8 cellular contexts compared by ENCODE assay signal in the genomic region with DNA sequence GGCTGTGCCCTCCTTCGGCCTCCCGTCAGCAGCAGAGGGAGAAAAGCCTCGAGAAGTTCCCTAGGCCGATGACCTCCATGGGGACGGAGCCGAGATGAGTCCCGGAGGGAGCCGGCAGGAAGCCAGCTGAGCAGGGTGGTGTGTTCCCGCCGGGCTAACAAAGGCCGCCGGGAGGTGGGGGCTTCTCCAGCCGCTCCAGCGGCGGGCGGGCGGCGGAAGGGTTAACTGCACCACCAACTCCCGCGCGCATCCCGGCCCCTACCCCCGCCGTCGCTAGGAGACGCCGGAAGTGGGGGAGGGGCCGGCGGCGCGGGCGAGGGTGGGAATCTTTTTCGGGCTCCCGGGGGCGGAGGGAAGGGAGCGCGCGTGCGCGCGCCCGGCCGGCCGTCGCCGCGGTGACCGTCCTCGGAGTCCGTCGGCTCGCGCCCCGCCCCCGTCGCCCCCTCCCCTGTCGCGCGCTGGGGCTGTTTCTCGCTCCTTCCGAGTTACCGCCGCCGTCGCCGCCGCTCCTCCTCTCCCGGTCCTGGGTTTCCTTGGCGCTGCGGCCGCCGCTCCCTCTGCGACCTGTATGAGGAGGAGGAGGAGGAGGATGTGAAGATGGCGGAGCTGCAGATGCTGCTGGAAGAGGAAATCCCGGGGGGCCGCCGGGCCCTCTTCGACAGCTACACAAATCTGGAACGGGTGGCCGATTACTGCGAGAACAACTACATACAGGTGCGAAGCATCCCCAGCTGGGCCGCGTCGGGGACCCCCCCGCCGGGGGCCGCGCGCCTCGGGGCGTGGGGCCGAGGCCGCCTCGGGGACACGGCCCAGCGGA. TPM values are rescaled to one million over a fixed set of nuclear protein-coding genes. Genes with fewer than 3 reads are reported as not detected.
DNase-seq lines count a peak whose midpoint lies in the region; ATAC-seq and TF ChIP-seq lines count a peak whose summit lies in the region.

A gene (plus strand): TSS at position 477 of the 817 bp plus-strand sequence. CDS start 121 bp downstream, at position 598.

- no peaks in the 10 kb centered on the region for H3K27me3 Mint-ChIP-seq in T-helper 1 cell treated with Interleukin-12 subunit alpha and Interleukin-12 subunit beta and Interleukin-4 antibody, amounts not matched to agents 30 μg/mL and 1 μg/mL, for 36 hours (ENCODE audit: low read depth)

- peak within 1 kb of the TSS; percentile 80 for H3K27ac Mint-ChIP-seq in T-helper 1 cell treated with Interleukin-12 subunit alpha and Interleukin-12 subunit beta and Interleukin-4 antibody, amounts not matched to agents 30 μg/mL and 1 μg/mL, for 36 hours

- no peaks in the 10 kb centered on the region for H3K36me3 ChIP-seq in prostate gland
- no peaks in the 10 kb centered on the region for H3K36me3 ChIP-seq in upper lobe of right lung

- no peaks in the 10 kb centered on the region for H3K9me3 ChIP-seq in prostate gland
- H3K9me3 ChIP-seq in upper lobe of right lung, result no peaks in the 10 kb centered on the region

- H3K27ac ChIP-seq in prostate gland, result peak within 1 kb of the TSS; percentile 88 to 90
- H3K27ac ChIP-seq in upper lobe of right lung, result peak within 1 kb of the TSS; percentile 85

- H3K27me3 ChIP-seq in prostate gland (replicated peaks; ENCODE audit: insufficient read depth), result no peaks in the 10 kb centered on the region
- H3K27me3 ChIP-seq in upper lobe of right lung, result no peaks in the 10 kb centered on the region

- no peaks in the 10 kb centered on the region for H3K36me3 Mint-ChIP-seq in T-helper 1 cell treated with Interleukin-12 subunit alpha and Interleukin-12 subunit beta and Interleukin-4 antibody, amounts not matched to agents 30 μg/mL and 1 μg/mL, for 36 hours (ENCODE audit: low read depth)

- TF ChIP-seq POLR2A in prostate gland (IDR thresholded peaks at IDR 0.05), result peak; percentile 49

- H3K4me1 ChIP-seq in prostate gland (replicated peaks) (no peaks in the 10 kb centered on the region), upper lobe of right lung (peaks cover 18% of the 10 kb centered on the region)

- H3K9me3 Mint-ChIP-seq in T-helper 1 cell treated with Interleukin-12 subunit alpha and Interleukin-12 subunit beta and Interleukin-4 antibody, amounts not matched to agents 30 μg/mL and 1 μg/mL, for 36 hours, result no peaks in the 10 kb centered on the region

- DNase-seq in GM10248 (ENCODE audit: extremely low spot score) (peak; percentile 88), NCI-H1105 (lab: John Stamatoyannopoulos, UW) (peak; percentile 89), amygdala (lab: John Stamatoyannopoulos, UW) (peak; percentile 28 to 92 (median 79)), left ventricle myocardium superior (peak; percentile 93), prostate gland (ENCODE audit: low spot score) (peak; percentile 77), upper lobe of right lung (peak; percentile 91)

- TF ChIP-seq CTCF in GM10248 (IDR thresholded peaks at IDR 0.05; ENCODE audit: control extremely low read depth, extremely low read depth, low read depth, missing control alignments) (no peak), prostate gland (IDR thresholded peaks at IDR 0.05) (no peak), upper lobe of right lung (IDR thresholded peaks at IDR 0.05) (no peak)

- intact Hi-C loops in left ventricle myocardium superior (cut with micrococcal nuclease) (no loop called here), prostate gland (cut with DNase I) (no loop called here), upper lobe of right lung (cut with DNase I) (no loop called here)

- H3K4me1 Mint-ChIP-seq in T-helper 1 cell treated with Interleukin-12 subunit alpha and Interleukin-12 subunit beta and Interleukin-4 antibody, amounts not matched to agents 30 μg/mL and 1 μg/mL, for 36 hours (ENCODE audit: low read depth), result peaks cover 19% of the 10 kb centered on the region

- WGBS in prostate gland, result under 1% methylated on average over 94 of the region's 97 CpGs

- H3K4me3 ChIP-seq in prostate gland (peak within 1 kb of the TSS; percentile 97), upper lobe of right lung (peak within 1 kb of the TSS; percentile 97)

- POLR2A ChIA-PET in GM10248 (lab: Yijun Ruan, JAX), result no interaction called here

- peak within 1 kb of the TSS; percentile 95 for H3K4me3 Mint-ChIP-seq in T-helper 1 cell treated with Interleukin-12 subunit alpha and Interleukin-12 subunit beta and Interleukin-4 antibody, amounts not matched to agents 30 μg/mL and 1 μg/mL, for 36 hours

- CTCF ChIA-PET in GM10248 (lab: Yijun Ruan, JAX), result no interaction called here

- peak; percentile 71 for ATAC-seq in HG02571 (IDR thresholded peaks at IDR 0.05; ENCODE audit: unreplicated experiment)
- ATAC-seq in left ventricle myocardium superior, result peak; percentile 97
- ATAC-seq in upper lobe of right lung, result peak; percentile 97

RNA-seq across cellular contexts. Expression of the gene that starts here (rescaled TPM):
- total RNA-seq in left ventricle myocardium superior (52.6 TPM), prostate gland (10 to 100 TPM; 50.0 to 64.8 TPM), upper lobe of right lung (46.3 TPM)

Comparison
In these comparisons a context has a peak if more than half of its experiments do, and no peak if none do; other contexts are left out.
1. Peak in every context shown above with its lines: DNase-seq, ATAC-seq, H3K4me3 ChIP-seq and H3K27ac ChIP-seq.